Comparison of ENCODE assay signal across 8 cellular contexts in genomic region chr9:21395778-21396717, GRCh38.
DNase-seq lines count a peak whose midpoint lies in the region; ATAC-seq and TF ChIP-seq lines count a peak whose summit lies in the region.

No MANE protein-coding gene starts in this region.

- H2AFZ ChIP-seq in Loucy (ENCODE audit: low read length), result peak overlapping the region; percentile 85

- H3K9me2 ChIP-seq in Loucy (replicated peaks; ENCODE audit: low read depth, low read length), result no peaks in the 10 kb centered on the region

- no peaks in the 10 kb centered on the region for H4K20me1 ChIP-seq in Loucy (ENCODE audit: insufficient read depth, low read length, poor library complexity, severe bottlenecking)

- H3K9me3 ChIP-seq in ES-I3 (ENCODE audit: control insufficient read depth, insufficient read depth, low read length) (no peaks in the 10 kb centered on the region), Loucy (ENCODE audit: insufficient read depth, low read depth, low read length) (no peaks in the 10 kb centered on the region), endocrine pancreas (ENCODE audit: control insufficient read depth, low read length) (no peaks in the 10 kb centered on the region), mucosa of stomach (ENCODE audit: control insufficient read depth, low read length) (no peaks in the 10 kb centered on the region)

- no peaks in the 10 kb centered on the region for H3K27me3 ChIP-seq in Loucy (ENCODE audit: insufficient read depth, low read length, poor library complexity, severe bottlenecking)
- peaks cover 10% of the 10 kb centered on the region for H3K27me3 ChIP-seq in endocrine pancreas (ENCODE audit: control insufficient read depth, insufficient read depth, low read length)
- H3K27me3 ChIP-seq in mucosa of stomach (ENCODE audit: control insufficient read depth, insufficient read depth, low read length), result peaks cover 36% of the 10 kb centered on the region

- no peaks in the 10 kb centered on the region for H3K79me2 ChIP-seq in Loucy (ENCODE audit: insufficient read depth, low read length)

- TF ChIP-seq CTCF in Loucy (conservative IDR thresholded peaks at IDR 0.05; ENCODE audit: low read length), result peak; percentile 65

- peak; percentile 8 to 48 for DNase-seq in activated CD8-positive, alpha-beta memory T cell treated with anti-CD3 and anti-CD28 coated beads for 1 hour (ENCODE audit: extremely low read depth in 1 of 2, low read depth in 1 of 2)
- DNase-seq in stimulated activated CD8-positive, alpha-beta memory T cell treated with anti-CD3 and anti-CD28 coated beads, Interleukin-7, amount 100 ng/mL, for 24 hours (ENCODE audit: low read depth), result peak; percentile 40
- no peak for DNase-seq in AG08395 (ENCODE audit: low spot score)

- H3K36me3 ChIP-seq in ES-I3 (ENCODE audit: insufficient read depth, low read length), result no peaks in the 10 kb centered on the region
- no peaks in the 10 kb centered on the region for H3K36me3 ChIP-seq in Loucy (ENCODE audit: insufficient read depth, low read length)
- no peaks in the 10 kb centered on the region for H3K36me3 ChIP-seq in endocrine pancreas (ENCODE audit: control insufficient read depth, insufficient read depth, low read length)
- no peaks in the 10 kb centered on the region for H3K36me3 ChIP-seq in mucosa of stomach (ENCODE audit: control insufficient read depth, insufficient read depth, low read length)

- no peaks in the 10 kb centered on the region for H3K4me1 ChIP-seq in ES-I3 (ENCODE audit: insufficient read depth, low read length)
- H3K4me1 ChIP-seq in Loucy (ENCODE audit: insufficient read depth, low read length, poor library complexity, severe bottlenecking), result no peaks in the 10 kb centered on the region
- H3K4me1 ChIP-seq in endocrine pancreas (ENCODE audit: control insufficient read depth, insufficient read depth, low read length), result no peaks in the 10 kb centered on the region
- H3K4me1 ChIP-seq in mucosa of stomach (ENCODE audit: control insufficient read depth, insufficient read depth, low read length), result no peaks in the 10 kb centered on the region

- H3K4me2 ChIP-seq in Loucy (ENCODE audit: low read depth, low read length, poor library complexity, severe bottlenecking), result peak overlapping the region; percentile 61

- H3K4me3 ChIP-seq in Loucy (ENCODE audit: low read length, poor library complexity, severe bottlenecking) (peak overlapping the region; percentile 72), endocrine pancreas (ENCODE audit: control insufficient read depth, insufficient read depth, low read length) (peak overlapping the region; percentile 24), mucosa of stomach (ENCODE audit: low read length) (peak overlapping the region; percentile 42)

- H3K9ac ChIP-seq in ES-I3 (ENCODE audit: low read depth, low read length) (peak overlapping the region; percentile 82), Loucy (ENCODE audit: low read depth, low read length, poor library complexity, severe bottlenecking) (peak overlapping the region; percentile 35), endocrine pancreas (ENCODE audit: control insufficient read depth, insufficient read depth, low read length) (no peak overlapping the region), mucosa of stomach (ENCODE audit: low read length) (peak overlapping the region; percentile 31)

- peak; percentile 77 for ATAC-seq in GM21576 (IDR thresholded peaks at IDR 0.05; ENCODE audit: unreplicated experiment)

- no peaks in the 10 kb centered on the region for H3F3A ChIP-seq in Loucy (ENCODE audit: low read depth)
